Comparison of ENCODE assay signal across 23 cellular contexts in genomic region chr16:72819345-72819744, GRCh38.
DNase-seq lines count a peak whose midpoint lies in the region; FAIRE-seq and TF ChIP-seq lines count a peak whose summit lies in the region.
"Had no signal": no experiment of that assay in that cellular context is flagged by ENCODE, and none has a peak within 500 bp of the region (broad histone marks: within the 10 kb centered on the region; RNA-seq: fewer than 3 reads in every experiment).

No MANE protein-coding gene starts in this region.

- H3K9me3 Mint-ChIP-seq in osteocyte (ENCODE audit: unreplicated experiment) (no peaks in the 10 kb centered on the region), endodermal cell (no peaks in the 10 kb centered on the region)
- H3K9me3 Mint-ChIP-seq: IgD-negative memory B cell had no signal

- no peaks in the 10 kb centered on the region for H3K27me3 ChIP-seq in endodermal cell (ENCODE audit: control insufficient read depth, insufficient read depth, low read length, poor library complexity, severe bottlenecking)
- H3K27me3 ChIP-seq: BLaER1 treated with 17β-estradiol and CSF1 and Interleukin-3, amounts not matched to agents 10 nM and 100 nM; body of pancreas had no signal

- no peaks in the 10 kb centered on the region for H3K36me3 ChIP-seq in endodermal cell (ENCODE audit: control insufficient read depth, insufficient read depth, low read length)

- H3K4me3 ChIP-seq in epithelial cell of esophagus (ENCODE audit: low read length) (no peak overlapping the region), endodermal cell (ENCODE audit: low read length) (no peak overlapping the region)
- H3K4me3 ChIP-seq: BLaER1 treated with 17β-estradiol and CSF1 and Interleukin-3, amounts not matched to agents 10 nM and 100 nM; body of pancreas; mucosa of descending colon had no signal

- 91 to 95% methylated on average over 6 of the region's 6 CpGs for WGBS in endodermal cell (ENCODE audit: insufficient coverage in 1 of 2, insufficient read length in 1 of 2), 2 experiments

- POLR2A ChIA-PET in GM10248 (lab: Yijun Ruan, JAX): no interaction called here

- no peaks in the 10 kb centered on the region for H3K9me3 ChIP-seq in endodermal cell (ENCODE audit: control insufficient read depth, low read length)
- H3K9me3 ChIP-seq: BLaER1 treated with 17β-estradiol and CSF1 and Interleukin-3, amounts not matched to agents 10 nM and 100 nM; body of pancreas; mucosa of descending colon had no signal

- no peaks in the 10 kb centered on the region for H3K4me1 ChIP-seq in endodermal cell (ENCODE audit: control insufficient read depth, insufficient read depth, low read length)
- H3K4me1 ChIP-seq: body of pancreas had no signal

- CTCF ChIA-PET in GM10248 (lab: Yijun Ruan, JAX): interaction anchor here (1.8 to 2.6 kb wide), 2 partner anchors 13 to 318 kb away, joined by 4 to 33 read pairs; no protein-coding TSS in a partner anchor

- no peaks in the 10 kb centered on the region for H3K27me3 Mint-ChIP-seq in osteocyte (ENCODE audit: unreplicated experiment)
- peaks cover 7% of the 10 kb centered on the region for H3K27me3 Mint-ChIP-seq in endodermal cell (ENCODE audit: insufficient read depth)
- H3K27me3 Mint-ChIP-seq: IgD-negative memory B cell had no signal

- H3K4me1 Mint-ChIP-seq in osteocyte (ENCODE audit: unreplicated experiment) (peaks cover 33% of the 10 kb centered on the region), endodermal cell (no peaks in the 10 kb centered on the region)
- H3K4me1 Mint-ChIP-seq: IgD-negative memory B cell had no signal

- H3K27ac ChIP-seq in endodermal cell (ENCODE audit: low read depth, low read length): no peak overlapping the region
- H3K27ac ChIP-seq: BLaER1 treated with 17β-estradiol and CSF1 and Interleukin-3, amounts not matched to agents 10 nM and 100 nM; body of pancreas had no signal

- H3K4me3 Mint-ChIP-seq in osteocyte (ENCODE audit: unreplicated experiment): no peak overlapping the region
- no peak overlapping the region for H3K4me3 Mint-ChIP-seq in endodermal cell
- H3K4me3 Mint-ChIP-seq: IgD-negative memory B cell had no signal

- H3K36me3 Mint-ChIP-seq in osteocyte (ENCODE audit: unreplicated experiment) (peaks cover 19% of the 10 kb centered on the region), endodermal cell (ENCODE audit: low read depth) (no peaks in the 10 kb centered on the region)

- peak; percentile 96 for FAIRE-seq in RCC 7860 (lab: Jason Lieb, UNC)
- FAIRE-seq: GM12892, keratinocyte, TTC549 had no signal

- DNase-seq in Daoy (ENCODE audit: low read depth) (peak; percentile 66), RCC 7860 (ENCODE audit: low spot score) (peak; percentile 94), epithelial cell of esophagus (ENCODE audit: low read depth) (peak; percentile 62), osteocyte (ENCODE audit: extremely low spot score, unreplicated experiment) (no peak), DMS79 (lab: John Stamatoyannopoulos, UW) (no peak), endodermal cell (no peak), GM10248 (ENCODE audit: extremely low spot score) (no peak)
- no peak for DNase-seq in activated CD4-positive, alpha-beta T cell treated with anti-CD3 and anti-CD28 coated beads, Interleukin-2, amount 50 U/mL, for 1 hour
- DNase-seq: activated CD8-positive, alpha-beta memory T cell treated with anti-CD3 and anti-CD28 coated beads for 24 hours; body of pancreas; DND-41; effector CD8-positive, alpha-beta T cell; mucosa of descending colon; NCI-H1092 treated with DMSO at 0.1 percent for 48 hours; NCI-H2171 treated with DMSO at 0.1 percent for 48 hours; posterior cingulate gyrus; stimulated activated CD4-positive, alpha-beta T cell treated with anti-CD3 and anti-CD28 coated beads, Interleukin-15, amount 100 ng/mL, for 24 hours; substantia nigra had no signal

- no peak overlapping the region for H3K9ac ChIP-seq in endodermal cell (ENCODE audit: extremely low read depth, low read length, poor library complexity, severe bottlenecking)
- H3K9ac ChIP-seq: BLaER1 treated with 17β-estradiol and CSF1 and Interleukin-3, amounts not matched to agents 10 nM and 100 nM had no signal

- no peak for TF ChIP-seq CTCF in epithelial cell of esophagus (IDR thresholded peaks at IDR 0.05; ENCODE audit: insufficient read depth, low read depth, low read length, missing control alignments)
- TF ChIP-seq CTCF in osteocyte (IDR thresholded peaks at IDR 0.05): no peak
- no peak for TF ChIP-seq CTCF in endodermal cell (conservative IDR thresholded peaks at IDR 0.05)
- no peak for TF ChIP-seq CTCF in GM10248 (IDR thresholded peaks at IDR 0.05; ENCODE audit: control extremely low read depth, extremely low read depth, low read depth, missing control alignments)

- H3K27ac Mint-ChIP-seq in osteocyte (ENCODE audit: unreplicated experiment) (peak overlapping the region; percentile 80), endodermal cell (no peak overlapping the region)
- H3K27ac Mint-ChIP-seq: IgD-negative memory B cell had no signal

Comparison
In these comparisons a context has a peak if more than half of its experiments do, and no peak if none do; other contexts are left out.
1. DNase-seq: peak in Daoy (single experiment), RCC 7860 (single experiment) and epithelial cell of esophagus (single experiment); none in osteocyte (single experiment), DMS79 (single experiment), endodermal cell (single experiment), GM10248 (single experiment) and activated CD4-positive, alpha-beta T cell treated with anti-CD3 and anti-CD28 coated beads, Interleukin-2, amount 50 U/mL, for 1 hour (single experiment).